In genomic region chr11:118321386-118322082, GRCh38 we compare ENCODE assay signal across 1 cellular context.
TF ChIP-seq lines count a peak whose summit lies in the region.

No MANE protein-coding gene starts in this region.

TF ChIP-seq in GM23338, 12 proteins besides CTCF, POLR2A, EP300 and RAD21 (continued from another document):
- no peak for TF ChIP-seq REST (IDR thresholded peaks at IDR 0.05; ENCODE audit: unreplicated experiment)
- TF ChIP-seq ZNF462 (CRISPR knock-in tag; IDR thresholded peaks at IDR 0.05): no peak
